In the genomic region with DNA sequence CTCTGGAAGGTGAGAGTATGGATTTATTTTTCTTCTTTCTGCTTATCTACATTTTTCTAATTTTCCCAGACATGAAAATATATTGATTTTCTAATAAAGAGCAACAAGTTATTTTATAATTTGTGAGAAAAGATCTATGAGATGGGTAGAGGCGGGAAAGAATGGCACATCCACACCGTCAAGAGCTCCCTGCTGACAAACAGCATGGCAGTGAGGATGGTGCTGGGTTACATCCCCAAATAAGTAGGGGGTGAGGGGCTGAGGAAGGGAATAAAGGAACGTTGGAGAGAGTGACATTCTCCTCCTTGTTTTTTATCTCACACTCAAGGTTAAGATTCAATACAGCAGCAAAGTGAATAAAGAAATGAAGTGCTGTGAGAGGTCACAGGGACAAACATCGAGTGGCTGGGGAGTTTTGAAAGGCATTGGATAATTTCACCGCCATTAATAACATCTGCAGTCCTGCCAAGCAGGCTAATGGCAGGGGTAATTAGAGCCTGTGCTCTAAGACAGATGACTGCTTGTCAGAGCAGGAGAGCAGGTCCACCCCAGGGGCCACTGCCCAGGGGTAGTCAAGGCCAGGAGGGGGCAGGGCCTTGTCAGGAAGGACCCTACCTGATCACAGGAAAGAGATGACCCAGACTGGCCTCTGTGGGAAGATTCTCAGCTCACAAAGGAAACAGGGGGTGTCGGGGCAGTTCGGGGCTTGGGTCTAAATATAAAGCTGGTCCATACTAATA, we compare ENCODE assay signal across 14 cellular contexts.
DNase-seq lines count a peak whose midpoint lies in the region.
"Had no signal": no experiment of that assay in that cellular context is flagged by ENCODE, and none has a peak within 500 bp of the region (broad histone marks: within the 10 kb centered on the region; RNA-seq: fewer than 3 reads in every experiment).

No MANE protein-coding gene starts in this region.

- DNase-seq in COR-L47 (lab: John Stamatoyannopoulos, UW): peak; percentile 17
- peak; percentile 28 for DNase-seq in NCI-H1417 treated with DMSO at 0.1 percent for 48 hours (lab: John Stamatoyannopoulos, UW)
- DNase-seq in NCI-H748 treated with DMSO at 0.1 percent for 48 hours (lab: John Stamatoyannopoulos, UW): peak; percentile 14
- DNase-seq in islet precursor cell: peak; percentile 66
- no peak for DNase-seq in COLO668 (lab: John Stamatoyannopoulos, UW; ENCODE audit: unreplicated experiment)
- no peak for DNase-seq in foreskin melanocyte
- DNase-seq in hippocampal formation (lab: John Stamatoyannopoulos, UW): no peak
- DNase-seq in iPS-NIHi7 (ENCODE audit: extremely low spot score): no peak
- DNase-seq: Caco-2, NCI-H1436 treated with DMSO at 0.1 percent for 48 hours, NCI-H2081 treated with DMSO at 0.1 percent for 48 hours, NCI-H345, NCI-H526, PC-3 had no signal

Comparison
In these comparisons a context has a peak if more than half of its experiments do, and no peak if none do; other contexts are left out.
1. DNase-seq: peak in COR-L47 (single experiment), NCI-H1417 treated with DMSO at 0.1 percent for 48 hours (single experiment), NCI-H748 treated with DMSO at 0.1 percent for 48 hours (single experiment) and islet precursor cell (single experiment); none in COLO668 (single experiment), foreskin melanocyte (single experiment), hippocampal formation (0 of 2) and iPS-NIHi7 (single experiment).